In genomic region chrX:116009871-116010710, GRCh38 we compare ENCODE assay signal across 9 cellular contexts.
DNase-seq lines count a peak whose midpoint lies in the region; ATAC-seq lines count a peak whose summit lies in the region.
"Had no signal": no experiment of that assay in that cellular context is flagged by ENCODE, and none has a peak within 500 bp of the region (broad histone marks: within the 10 kb centered on the region; RNA-seq: fewer than 3 reads in every experiment).

No MANE protein-coding gene starts in this region.

- H3K9me3 ChIP-seq in BLaER1 treated with 17β-estradiol and CSF1 and Interleukin-3, amounts not matched to agents 10 nM and 100 nM (replicated peaks in 1 of 11): peaks cover 0 to 19% (median 11%) of the 10 kb centered on the region in 11 experiments; a peak in 16 of 22 replicates

- no peak overlapping the region for H3K4me3 ChIP-seq in BLaER1 treated with 17β-estradiol and CSF1 and Interleukin-3, amounts not matched to agents 10 nM and 100 nM

- intact Hi-C loops in head of caudate nucleus (cut with DNase I): no loop called here

- H3K27ac ChIP-seq in BLaER1 treated with 17β-estradiol and CSF1 and Interleukin-3, amounts not matched to agents 10 nM and 100 nM: no peak overlapping the region

- H3K36me3 ChIP-seq in BLaER1 treated with 17β-estradiol and CSF1 and Interleukin-3, amounts not matched to agents 10 nM and 100 nM: no peaks in the 10 kb centered on the region

- no peaks in the 10 kb centered on the region for H4K20me1 ChIP-seq in BLaER1 treated with 17β-estradiol and CSF1 and Interleukin-3, amounts not matched to agents 10 nM and 100 nM

- H3K27me3 ChIP-seq in BLaER1 treated with 17β-estradiol and CSF1 and Interleukin-3, amounts not matched to agents 10 nM and 100 nM: peaks cover 41 to 91% (median 84%) of the 10 kb centered on the region in 11 experiments

- H3K4me2 ChIP-seq in BLaER1 treated with 17β-estradiol and CSF1 and Interleukin-3, amounts not matched to agents 10 nM and 100 nM: peak overlapping the region; percentile 0 to 61 (median 31); a peak in 13 of 22 replicates

- H3K9ac ChIP-seq in BLaER1 treated with 17β-estradiol and CSF1 and Interleukin-3, amounts not matched to agents 10 nM and 100 nM: no peak overlapping the region

- ATAC-seq in GM19452 (IDR thresholded peaks at IDR 0.05; ENCODE audit: unreplicated experiment) (peak; percentile 69), HG03342 (IDR thresholded peaks at IDR 0.05; ENCODE audit: unreplicated experiment) (peak; percentile 80)

- DNase-seq in head of caudate nucleus (peak in 28 of 42 donors; percentile 3 to 52 (median 17)), NCI-H748 (lab: John Stamatoyannopoulos, UW; ENCODE audit: unreplicated experiment) (no peak), activated gamma-delta T cell (lab: John Stamatoyannopoulos, UW) (no peak), NCI-H1092 (lab: John Stamatoyannopoulos, UW) (no peak), NCI-H187 (lab: John Stamatoyannopoulos, UW) (no peak)
- DNase-seq: DND-41 had no signal

- peaks cover 0 to 13% (median 9%) of the 10 kb centered on the region in 10 experiments; a peak in 11 of 20 replicates for H3K4me1 ChIP-seq in BLaER1 treated with 17β-estradiol and CSF1 and Interleukin-3, amounts not matched to agents 10 nM and 100 nM

Comparison
In these comparisons a context has a peak if more than half of its experiments do, and no peak if none do; other contexts are left out.
1. DNase-seq: peak in head of caudate nucleus (28 of 42); none in NCI-H748 (single experiment), activated gamma-delta T cell (single experiment), NCI-H1092 (single experiment) and NCI-H187 (0 of 2).